Comparison of ENCODE assay signal across 28 cellular contexts in genomic region chr12:42059127-42059526, GRCh38.
"Had no signal": no experiment of that assay in that cellular context is flagged by ENCODE, and none has a peak within 500 bp of the region (broad histone marks: within the 10 kb centered on the region; RNA-seq: fewer than 3 reads in every experiment).

No MANE protein-coding gene starts in this region.

- H3K27ac ChIP-seq: colonic mucosa, coronary artery, dorsolateral prefrontal cortex, epithelial cell of prostate, esophagus muscularis mucosa, esophagus squamous epithelium, foreskin keratinocyte, gastrocnemius medialis, gastroesophageal sphincter, heart left ventricle, heart right ventricle had no signal

- H3K9me3 ChIP-seq: colonic mucosa, gastrocnemius medialis had no signal

- H3K27me3 ChIP-seq: colonic mucosa, dorsolateral prefrontal cortex, esophagus muscularis mucosa, esophagus squamous epithelium, foreskin keratinocyte, gastrocnemius medialis, gastroesophageal sphincter, heart left ventricle, heart right ventricle had no signal

- DNase-seq: colonic mucosa; cortex of kidney; dermis blood vessel endothelial cell; dorsolateral prefrontal cortex; effector CD4-positive, alpha-beta T cell; effector CD8-positive, alpha-beta T cell; effector memory CD4-positive, alpha-beta T cell; effector memory CD8-positive, alpha-beta T cell; endodermal cell; erythroblast; esophagus squamous epithelium; foreskin fibroblast; foreskin melanocyte; gastrocnemius medialis; glutamatergic neuron; head of caudate nucleus; heart left ventricle; heart right ventricle had no signal

- H3K4me3 ChIP-seq: colonic mucosa, coronary artery, dorsolateral prefrontal cortex, esophagus muscularis mucosa, esophagus squamous epithelium, gastrocnemius medialis, gastroesophageal sphincter, heart left ventricle, heart right ventricle had no signal

- H3K4me1 ChIP-seq: colonic mucosa, esophagus muscularis mucosa, esophagus squamous epithelium, foreskin keratinocyte, gastrocnemius medialis, gastroesophageal sphincter, heart left ventricle had no signal

- FAIRE-seq: colon, endometrium, endothelial cell of umbilical vein, frontal cortex had no signal

- ATAC-seq: effector memory CD8-positive, alpha-beta T cell; esophagus mucosa; foreskin keratinocyte; gastrocnemius medialis; gastroesophageal sphincter; heart left ventricle; heart right ventricle had no signal

- H3K36me3 ChIP-seq: colonic mucosa, esophagus muscularis mucosa, esophagus squamous epithelium, gastrocnemius medialis, gastroesophageal sphincter, heart left ventricle, heart right ventricle had no signal
